9 cellular contexts compared by ENCODE assay signal in genomic region chr4:55547461-55547770, GRCh38. TPM values are rescaled to one million over a fixed set of nuclear protein-coding genes. Genes with fewer than 3 reads are reported as not detected.
DNase-seq lines count a peak whose midpoint lies in the region; ATAC-seq, FAIRE-seq and TF ChIP-seq lines count a peak whose summit lies in the region.
"Had no signal": no experiment of that assay in that cellular context is flagged by ENCODE, and none has a peak within 500 bp of the region (broad histone marks: within the 10 kb centered on the region; RNA-seq: fewer than 3 reads in every experiment).

No MANE protein-coding gene starts in this region.

- peak overlapping the region; percentile 84 to 96 (median 93) for H3K4me3 Mint-ChIP-seq in naive thymus-derived CD8-positive, alpha-beta T cell

- peak overlapping the region; percentile 80 for H3K27ac ChIP-seq in PC-9
- H3K27ac ChIP-seq in endothelial cell of umbilical vein (ENCODE audit: insufficient read depth, low read depth, low read length) = peak overlapping the region; percentile 67

- H3K9me3 ChIP-seq in PC-9 (ENCODE audit: insufficient read depth, low read depth) (no peaks in the 10 kb centered on the region; the same call in 1 of the 2 replicates), endothelial cell of umbilical vein (replicated peaks; ENCODE audit: control insufficient read depth, insufficient read depth, low read length) (no peaks in the 10 kb centered on the region)

- H3K27me3 ChIP-seq in PC-9 (ENCODE audit: insufficient read depth, low read depth) (no peaks in the 10 kb centered on the region), endothelial cell of umbilical vein (ENCODE audit: control insufficient read depth in 2 of 2, insufficient read depth in 2 of 2, low read length in 2 of 2) (peaks cover 0 to 2% of the 10 kb centered on the region in 2 experiments)

- POLR2A ChIA-PET in PC-9 (lab: Charles Lee; ENCODE audit: unreplicated experiment) = no interaction called here
- POLR2A ChIA-PET in endothelial cell of umbilical vein (lab: Charles Lee) = no interaction called here
- POLR2A ChIA-PET in naive thymus-derived CD8-positive, alpha-beta T cell (lab: Charles Lee) = interaction anchor here (2.6 kb wide), 1 partner anchor 152 kb away, joined by 16 read pairs; the partner anchor contains the start of gene TMEM165

- CTCF ChIA-PET in PC-9 (lab: Charles Lee) (interaction anchor here (0.6 kb wide), 1 partner anchor 295 kb away, joined by 3 read pairs; no protein-coding TSS in a partner anchor), endothelial cell of umbilical vein (lab: Charles Lee) (interaction anchor here (1.3 to 2.4 kb wide), 3 partner anchors 9 to 202 kb away, joined by 3 to 10 read pairs (median 4); partner anchors contain the start of gene SRD5A3)

- H3K4me1 Mint-ChIP-seq in naive thymus-derived CD8-positive, alpha-beta T cell = peaks cover 11 to 44% (median 37%) of the 10 kb centered on the region in 4 donors

- dilution Hi-C loops in endothelial cell of umbilical vein (cut with MboI; ENCODE audit: extremely low pct_ligation_motif_present, low sequenced_read_pairs) = no loop called here

- no peaks in the 10 kb centered on the region for H3K9me1 ChIP-seq in endothelial cell of umbilical vein (replicated peaks; ENCODE audit: control insufficient read depth, extremely low read depth, insufficient read depth, low read length)

- no peaks in the 10 kb centered on the region; the same call in 1 of the 2 replicates for H4K20me1 ChIP-seq in PC-9 (ENCODE audit: insufficient read depth)
- H4K20me1 ChIP-seq in endothelial cell of umbilical vein (replicated peaks; ENCODE audit: control insufficient read depth, extremely low read depth, insufficient read depth, low read length) = no peaks in the 10 kb centered on the region

- H3K4me3 ChIP-seq in GM12865 (ENCODE audit: low read depth, low read length) (peak overlapping the region; percentile 63), PC-9 (peak overlapping the region; percentile 58), endothelial cell of umbilical vein (replicated peaks in 1 of 3; ENCODE audit: insufficient read depth in 1 of 3, low read depth in 1 of 3, low read length in 3 of 3) (peak overlapping the region; percentile 86 to 92 (median 88))

- no peak for TF ChIP-seq POLR2A in endothelial cell of umbilical vein (IDR thresholded peaks at IDR 0.05; ENCODE audit: low read depth, low read length)

- H2AFZ ChIP-seq in PC-9 (peak overlapping the region; percentile 90), endothelial cell of umbilical vein (ENCODE audit: low read depth, low read length) (peak overlapping the region; percentile 99)

- H3K4me2 ChIP-seq in PC-9 (peak overlapping the region; percentile 86), endothelial cell of umbilical vein (ENCODE audit: insufficient read depth, low read length) (peak overlapping the region; percentile 76)

- TF ChIP-seq CTCF in GM12865 (IDR thresholded peaks at IDR 0.05; ENCODE audit: insufficient read depth, low read depth, low read length, missing control alignments) (no peak), PC-9 (conservative IDR thresholded peaks at IDR 0.05) (no peak), endothelial cell of umbilical vein (IDR thresholded peaks at IDR 0.05; ENCODE audit: extremely low read depth in 1 of 2, insufficient read depth in 1 of 2, low read depth in 1 of 2, low read length in 2 of 2) (no peak), GM20000 (IDR thresholded peaks at IDR 0.05; ENCODE audit: extremely low read depth, missing control alignments) (no peak)

- H3F3A ChIP-seq in PC-9 (ENCODE audit: insufficient read depth, low read depth) = peaks cover 37% of the 10 kb centered on the region

- TSS peak; percentile 77 for BruUV-seq in PC-9 (replicated peaks; lab: Mats Ljungman, UMichigan)
- BruUV-seq in endothelial cell of umbilical vein (replicated peaks; lab: Mats Ljungman, UMichigan) = no TSS peak

- no peak for ATAC-seq in naive thymus-derived CD8-positive, alpha-beta T cell
- ATAC-seq in HG03342 (IDR thresholded peaks at IDR 0.05; ENCODE audit: unreplicated experiment) (no peak), GM21825 (IDR thresholded peaks at IDR 0.05; ENCODE audit: unreplicated experiment) (no peak)

- no peak for DNase-seq in GM12865 (ENCODE audit: low read depth)
- DNase-seq in PC-9 = no peak
- DNase-seq in endothelial cell of umbilical vein (ENCODE audit: low read depth, low spot score) = no peak
- peak in 1 of 10 donors; percentile 12 for DNase-seq in naive thymus-derived CD8-positive, alpha-beta T cell
- DNase-seq in stimulated activated CD4-positive, alpha-beta T cell treated with anti-CD3 and anti-CD28 coated beads, Interleukin-2, amount 100 ng/mL, for 48 hours = no peak
- no peak for DNase-seq in GM20000 (ENCODE audit: low spot score)

- FAIRE-seq in endothelial cell of umbilical vein (lab: Jason Lieb, UNC) = peak; percentile 53

- H3K4me1 ChIP-seq in PC-9 (replicated peaks; ENCODE audit: insufficient read depth) (peaks cover 41% of the 10 kb centered on the region), endothelial cell of umbilical vein (ENCODE audit: control insufficient read depth, extremely low read depth, insufficient read depth, low read length) (peaks cover 11% of the 10 kb centered on the region)

- H3K9me2 ChIP-seq in PC-9 (ENCODE audit: insufficient read depth) = no peaks in the 10 kb centered on the region

- H3K9me3 Mint-ChIP-seq in naive thymus-derived CD8-positive, alpha-beta T cell = no peaks in the 10 kb centered on the region

- H3K79me2 ChIP-seq in PC-9 (ENCODE audit: low read depth) (peaks cover 29% of the 10 kb centered on the region), endothelial cell of umbilical vein (ENCODE audit: control insufficient read depth, insufficient read depth, low read length) (peaks cover 22% of the 10 kb centered on the region)

- intact Hi-C loops in PC-9 (cut with micrococcal nuclease; ENCODE audit: unreplicated experiment) = loop anchor here (2.0 to 10.0 kb wide), 5 partner anchors 90 to 305 kb away; partner anchors contain the start of genes EXOC1, NMU and SRD5A3
- intact Hi-C loops in endothelial cell of umbilical vein (cut with micrococcal nuclease) = loop anchor here (2.0 to 5.0 kb wide), 7 partner anchors 201 to 890 kb away; partner anchors contain the start of genes EXOC1, KIT and SRD5A3

- H3K9ac ChIP-seq in endothelial cell of umbilical vein (replicated peaks; ENCODE audit: extremely low read depth, insufficient read depth, low read length) = peak overlapping the region; percentile 79

- H3K27me3 Mint-ChIP-seq in naive thymus-derived CD8-positive, alpha-beta T cell = peaks cover 0 to 3% (median 0%) of the 10 kb centered on the region in 5 donors

- peak overlapping the region; percentile 86 to 95 (median 91) for H3K27ac Mint-ChIP-seq in naive thymus-derived CD8-positive, alpha-beta T cell

- H3K36me3 ChIP-seq in PC-9 (ENCODE audit: low read depth) = no peaks in the 10 kb centered on the region
- no peaks in the 10 kb centered on the region for H3K36me3 ChIP-seq in endothelial cell of umbilical vein (ENCODE audit: control insufficient read depth in 2 of 2, extremely low read depth in 1 of 2, insufficient read depth in 2 of 2, low read length in 2 of 2)

- H3K36me3 Mint-ChIP-seq in naive thymus-derived CD8-positive, alpha-beta T cell = no peaks in the 10 kb centered on the region

TF ChIP-seq in endothelial cell of umbilical vein, 7 proteins besides CTCF, POLR2A, EP300 and RAD21:
- TF ChIP-seq POLR2AphosphoS5 (IDR thresholded peaks at IDR 0.05; ENCODE audit: insufficient read depth, low read depth, low read length) (no peak), EZH2 (IDR thresholded peaks at IDR 0.05; ENCODE audit: borderline replicate concordance, low read depth, low read length, severe bottlenecking) (no peak), GATA2 (IDR thresholded peaks at IDR 0.05; ENCODE audit: insufficient read depth, insufficient read length, low read depth, low read length) (no peak), JUN (IDR thresholded peaks at IDR 0.05; ENCODE audit: borderline replicate concordance, insufficient read depth, insufficient read length, low read depth) (no peak), FOS (IDR thresholded peaks at IDR 0.05; ENCODE audit: borderline replicate concordance, insufficient read depth, low read length) (no peak), MAX (IDR thresholded peaks at IDR 0.05; ENCODE audit: insufficient read depth, insufficient read length) (no peak)

RNA-seq across cellular contexts. Expression of gene CLOCK, which starts 0.7 kb away (rescaled TPM):
- total RNA-seq in PC-9 (2021) (13.3 and 19.4 TPM in 2 replicates), endothelial cell of umbilical vein (22.2 and 23.8 TPM in 2 replicates)
- 7.4 and 7.5 TPM in 2 replicates for polyA plus RNA-seq in endothelial cell of umbilical vein
- polyA plus RNA-seq in endothelial cell of umbilical vein (2011; cell fraction: cytosol; rRNA removed) = 5.6 and 5.8 TPM in 2 replicates
- polyA plus RNA-seq in endothelial cell of umbilical vein (2011; cell fraction: nucleus; rRNA removed) = 17.3 and 19.7 TPM in 2 replicates
- polyA plus RNA-seq in endothelial cell of umbilical vein (2012) = 9.6 and 12.0 TPM in 2 replicates
- polyA minus RNA-seq in endothelial cell of umbilical vein = 36.9 and 42.6 TPM in 2 replicates
- polyA minus RNA-seq in endothelial cell of umbilical vein (2011; cell fraction: cytosol; rRNA and poly(A)+ RNA removed) = 10.7 TPM
- 43.0 and 57.9 TPM in 2 replicates for polyA minus RNA-seq in endothelial cell of umbilical vein (2011; cell fraction: nucleus; rRNA and poly(A)+ RNA removed)
- 10 to 100 TPM; 10.9 to 12.6 TPM for total RNA-seq in naive thymus-derived CD8-positive, alpha-beta T cell
- polyA plus RNA-seq in naive thymus-derived CD8-positive, alpha-beta T cell = 1 to 10 TPM; 4.8 to 5.2 (median 5.1) TPM

RNA-seq across cellular contexts. Expression of gene PDCL2, which starts 44.6 kb away (rescaled TPM):
- total RNA-seq in PC-9 (2021) (not detected in 2 replicates), endothelial cell of umbilical vein (not detected in 2 replicates)
- polyA plus RNA-seq in endothelial cell of umbilical vein = not detected in 2 replicates
- polyA plus RNA-seq in endothelial cell of umbilical vein (2011; cell fraction: cytosol; rRNA removed) = not detected in 2 replicates
- not detected in 2 replicates for polyA plus RNA-seq in endothelial cell of umbilical vein (2011; cell fraction: nucleus; rRNA removed)
- polyA plus RNA-seq in endothelial cell of umbilical vein (2012) = not detected in 2 replicates
- not detected in 2 replicates for polyA minus RNA-seq in endothelial cell of umbilical vein
- not detected for polyA minus RNA-seq in endothelial cell of umbilical vein (2011; cell fraction: cytosol; rRNA and poly(A)+ RNA removed)
- polyA minus RNA-seq in endothelial cell of umbilical vein (2011; cell fraction: nucleus; rRNA and poly(A)+ RNA removed) = not detected in 2 replicates
- not detected for total RNA-seq in naive thymus-derived CD8-positive, alpha-beta T cell
- not detected for polyA plus RNA-seq in naive thymus-derived CD8-positive, alpha-beta T cell
- total RNA-seq: T-helper 2 cell treated with Interferon-gamma antibody and Interleukin-4, amounts not matched to agents 100 ng/mL and 5 ng/mL, for 36 hours had no signal
